In the genomic region with DNA sequence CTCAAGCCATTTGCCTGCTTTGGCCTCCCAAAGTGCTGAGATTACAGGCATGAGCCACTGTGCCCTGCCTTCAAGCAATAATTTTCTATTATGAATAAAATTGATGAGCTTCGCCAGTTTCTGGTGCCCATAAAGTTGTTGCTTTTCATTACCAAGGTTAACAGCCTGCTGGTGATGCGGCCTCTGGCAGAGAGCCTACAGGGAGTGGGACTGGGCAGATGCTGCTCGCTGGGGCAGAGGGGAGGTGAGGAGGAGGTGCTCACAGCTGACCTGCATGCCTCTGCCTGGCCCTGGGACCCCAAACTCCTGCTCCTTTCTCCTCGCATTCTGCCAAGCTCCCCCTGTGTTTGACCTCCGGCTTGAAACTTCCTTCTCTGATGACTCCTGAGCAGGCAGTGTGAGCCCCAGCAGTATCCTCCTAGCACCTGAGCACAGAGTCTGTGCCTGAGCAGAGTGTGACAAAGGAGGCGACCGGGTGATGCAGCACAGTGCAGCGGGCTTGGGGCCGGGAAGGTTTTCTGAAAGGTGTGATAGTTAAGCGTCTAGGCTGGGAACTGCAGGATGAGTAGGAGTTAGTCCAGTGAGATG, we compare ENCODE assay signal across 15 cellular contexts. TPM values are rescaled to one million over a fixed set of nuclear protein-coding genes. Genes with fewer than 3 reads are reported as not detected.
DNase-seq lines count a peak whose midpoint lies in the region; TF ChIP-seq lines count a peak whose summit lies in the region.
"Had no signal": no experiment of that assay in that cellular context is flagged by ENCODE, and none has a peak within 500 bp of the region (broad histone marks: within the 10 kb centered on the region; RNA-seq: fewer than 3 reads in every experiment).

No MANE protein-coding gene starts in this region.

- TF ChIP-seq EP300 in stomach (IDR thresholded peaks at IDR 0.05) = no peak

- H3K27me3 ChIP-seq in colonic mucosa (no peaks in the 10 kb centered on the region), mucosa of rectum (ENCODE audit: control insufficient read depth in 2 of 2, insufficient read depth in 2 of 2, low read length in 2 of 2) (no peaks in the 10 kb centered on the region), stomach (peaks cover 0 to 58% (median 0%) of the 10 kb centered on the region in 3 donors)

- H3K9ac ChIP-seq in colonic mucosa (ENCODE audit: low read depth in 2 of 2, low read length in 2 of 2) (peak overlapping the region in 1 of 2 donors; percentile 70), mucosa of rectum (ENCODE audit: low read depth in 1 of 2, low read length in 2 of 2) (peak overlapping the region; percentile 41 to 59)

- CTCF ChIA-PET in activated naive CD4-positive, alpha-beta T cell treated with anti-CD3 and anti-CD28 coated beads, Interleukin-2, amount 10 ng/mL, durations not matched to agents 7 days and 5 days (lab: Charles Lee) = no interaction called here

- no peak for TF ChIP-seq POLR2A in stomach (IDR thresholded peaks at IDR 0.05)

- peak overlapping the region; percentile 20 for H3K4me3 ChIP-seq in colonic mucosa
- peak overlapping the region; percentile 64 to 79 for H3K4me3 ChIP-seq in mucosa of rectum (ENCODE audit: low read length in 2 of 2)
- H3K4me3 ChIP-seq in stomach = peak overlapping the region in 3 of 4 donors; percentile 18 to 38 (median 27)

- WGBS in stomach, 5 donors = 68 to 85% (median 78%) methylated on average over 10 of the region's 10 CpGs

- DNase-seq in DMS53 treated with DMSO at 0.1 percent for 48 hours (lab: John Stamatoyannopoulos, UW; ENCODE audit: unreplicated experiment) = peak; percentile 26
- peak; percentile 72 for DNase-seq in colonic mucosa
- no peak for DNase-seq in stomach
- DNase-seq in NCI-H2196 (lab: John Stamatoyannopoulos, UW; ENCODE audit: unreplicated experiment) = no peak
- no peak for DNase-seq in activated naive CD4-positive, alpha-beta T cell treated with anti-CD3 and anti-CD28 coated beads, Interleukin-2, amount 10 ng/mL, durations not matched to agents 7 days and 5 days
- no peak for DNase-seq in NOMO-1 treated with DMSO at 0.1 percent for 48 hours (lab: John Stamatoyannopoulos, UW; ENCODE audit: unreplicated experiment)
- DNase-seq: AML-193; CD4-positive, alpha-beta T cell; GOT3; KBM-7; NCI-H187; NCI-H774; Right ventricle myocardium superior had no signal

- H3K27ac ChIP-seq in colonic mucosa (peak overlapping the region; percentile 83), mucosa of rectum (ENCODE audit: low read depth in 2 of 2, low read length in 2 of 2) (peak overlapping the region; percentile 80 to 90), stomach (peak overlapping the region; percentile 48 to 85 (median 77))
- H3K27ac ChIP-seq: HL-60 had no signal

- H3K27me3 Mint-ChIP-seq in activated naive CD4-positive, alpha-beta T cell treated with anti-CD3 and anti-CD28 coated beads, Interleukin-2, amount 10 ng/mL, durations not matched to agents 7 days and 5 days = peaks cover 60% of the 10 kb centered on the region

- no peak overlapping the region for H3K4me3 Mint-ChIP-seq in activated naive CD4-positive, alpha-beta T cell treated with anti-CD3 and anti-CD28 coated beads, Interleukin-2, amount 10 ng/mL, durations not matched to agents 7 days and 5 days
- H3K4me3 Mint-ChIP-seq: CD4-positive, alpha-beta T cell had no signal

- H3K36me3 ChIP-seq in colonic mucosa (no peaks in the 10 kb centered on the region), mucosa of rectum (ENCODE audit: control insufficient read depth in 2 of 2, insufficient read depth in 2 of 2, low read length in 2 of 2) (peaks cover 5 to 8% of the 10 kb centered on the region in 2 donors), stomach (no peaks in the 10 kb centered on the region)

- no peaks in the 10 kb centered on the region for H3K9me3 ChIP-seq in colonic mucosa
- H3K9me3 ChIP-seq in mucosa of rectum (ENCODE audit: control insufficient read depth in 2 of 2, low read length in 2 of 2) = no peaks in the 10 kb centered on the region
- H3K9me3 ChIP-seq in stomach = no peaks in the 10 kb centered on the region

- H3K27ac Mint-ChIP-seq in activated naive CD4-positive, alpha-beta T cell treated with anti-CD3 and anti-CD28 coated beads, Interleukin-2, amount 10 ng/mL, durations not matched to agents 7 days and 5 days = no peak overlapping the region
- H3K27ac Mint-ChIP-seq: CD4-positive, alpha-beta T cell had no signal

- TF ChIP-seq CTCF in colonic mucosa (IDR thresholded peaks at IDR 0.05) = no peak
- TF ChIP-seq CTCF in stomach (IDR thresholded peaks at IDR 0.05) = no peak

- no peaks in the 10 kb centered on the region for H3K9me3 Mint-ChIP-seq in activated naive CD4-positive, alpha-beta T cell treated with anti-CD3 and anti-CD28 coated beads, Interleukin-2, amount 10 ng/mL, durations not matched to agents 7 days and 5 days
- H3K9me3 Mint-ChIP-seq: CD4-positive, alpha-beta T cell had no signal

- peaks cover 9% of the 10 kb centered on the region for H3K4me1 ChIP-seq in colonic mucosa
- peaks cover 10 to 20% of the 10 kb centered on the region in 2 donors for H3K4me1 ChIP-seq in mucosa of rectum (ENCODE audit: control insufficient read depth in 2 of 2, insufficient read depth in 2 of 2, low read length in 2 of 2)
- peaks cover 0 to 26% (median 10%) of the 10 kb centered on the region in 4 donors for H3K4me1 ChIP-seq in stomach

- H3K4me1 Mint-ChIP-seq in activated naive CD4-positive, alpha-beta T cell treated with anti-CD3 and anti-CD28 coated beads, Interleukin-2, amount 10 ng/mL, durations not matched to agents 7 days and 5 days = no peaks in the 10 kb centered on the region

- intact Hi-C loops in colonic mucosa (cut with DNase I) = no loop called here
- intact Hi-C loops in stomach (cut with DNase I; ENCODE audit: low total_unique reads) = no loop called here

- no peaks in the 10 kb centered on the region for H3K36me3 Mint-ChIP-seq in activated naive CD4-positive, alpha-beta T cell treated with anti-CD3 and anti-CD28 coated beads, Interleukin-2, amount 10 ng/mL, durations not matched to agents 7 days and 5 days

RNA-seq across cellular contexts. Expression of gene B3GAT1, which starts 56.1 kb away (rescaled TPM):
- total RNA-seq in colonic mucosa = under 1 TPM in 1 of 2 donors, not detected in 1; 0.13 TPM
- total RNA-seq in stomach = 10 to 100 TPM in 3 of 5 donors, not detected in 2; 21.0 to 34.4 (median 25.8) TPM
- polyA plus RNA-seq in stomach = 10 to 100 TPM in 2 of 3 donors, 1 to 10 TPM in 1; 5.3 to 16.3 (median 12.6) TPM

Comparison
In these comparisons a context has a peak if more than half of its experiments do, and no peak if none do; other contexts are left out.
1. DNase-seq: peak in DMS53 treated with DMSO at 0.1 percent for 48 hours (single experiment) and colonic mucosa (single experiment); none in stomach (single experiment), NCI-H2196 (single experiment), activated naive CD4-positive, alpha-beta T cell treated with anti-CD3 and anti-CD28 coated beads, Interleukin-2, amount 10 ng/mL, durations not matched to agents 7 days and 5 days (single experiment) and NOMO-1 treated with DMSO at 0.1 percent for 48 hours (single experiment).
2. H3K4me3 ChIP-seq: peak in every context shown above with its lines; median percentile 72 in mucosa of rectum; 27 in stomach; 20 in colonic mucosa.
3. Peak in every context shown above with its lines, with median percentiles within 50 percentile points of each other: H3K27ac ChIP-seq.